1 cellular context compared by ENCODE assay signal in the genomic region with DNA sequence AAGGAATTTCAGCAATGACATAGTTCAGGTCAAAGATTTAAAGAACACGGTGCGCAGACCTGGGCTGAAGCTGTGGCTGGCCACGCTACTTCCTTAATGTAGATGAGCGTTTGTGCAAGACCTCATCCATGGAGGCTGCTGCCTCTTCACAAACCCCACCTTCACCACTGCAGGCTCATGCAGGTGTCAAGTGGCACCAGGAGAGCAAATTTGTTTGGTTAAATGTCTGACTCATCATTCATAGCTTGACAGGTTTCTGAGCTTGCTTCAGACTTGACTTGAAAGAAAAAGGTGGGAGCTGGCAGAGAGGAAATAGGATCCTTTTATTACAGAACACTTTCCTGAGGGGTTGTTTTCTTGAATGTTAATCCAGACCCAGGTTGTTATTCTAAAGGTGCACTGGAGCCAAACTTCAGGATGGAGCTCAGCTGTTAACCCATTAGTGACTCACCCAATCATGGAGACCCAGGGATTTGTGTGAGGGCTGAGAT.
TF ChIP-seq lines count a peak whose summit lies in the region.

No MANE protein-coding gene starts in this region.

TF ChIP-seq in HCT116, 20 proteins besides CTCF, POLR2A, EP300 and RAD21 (continued from another document):
- TF ChIP-seq, protein P1, sequence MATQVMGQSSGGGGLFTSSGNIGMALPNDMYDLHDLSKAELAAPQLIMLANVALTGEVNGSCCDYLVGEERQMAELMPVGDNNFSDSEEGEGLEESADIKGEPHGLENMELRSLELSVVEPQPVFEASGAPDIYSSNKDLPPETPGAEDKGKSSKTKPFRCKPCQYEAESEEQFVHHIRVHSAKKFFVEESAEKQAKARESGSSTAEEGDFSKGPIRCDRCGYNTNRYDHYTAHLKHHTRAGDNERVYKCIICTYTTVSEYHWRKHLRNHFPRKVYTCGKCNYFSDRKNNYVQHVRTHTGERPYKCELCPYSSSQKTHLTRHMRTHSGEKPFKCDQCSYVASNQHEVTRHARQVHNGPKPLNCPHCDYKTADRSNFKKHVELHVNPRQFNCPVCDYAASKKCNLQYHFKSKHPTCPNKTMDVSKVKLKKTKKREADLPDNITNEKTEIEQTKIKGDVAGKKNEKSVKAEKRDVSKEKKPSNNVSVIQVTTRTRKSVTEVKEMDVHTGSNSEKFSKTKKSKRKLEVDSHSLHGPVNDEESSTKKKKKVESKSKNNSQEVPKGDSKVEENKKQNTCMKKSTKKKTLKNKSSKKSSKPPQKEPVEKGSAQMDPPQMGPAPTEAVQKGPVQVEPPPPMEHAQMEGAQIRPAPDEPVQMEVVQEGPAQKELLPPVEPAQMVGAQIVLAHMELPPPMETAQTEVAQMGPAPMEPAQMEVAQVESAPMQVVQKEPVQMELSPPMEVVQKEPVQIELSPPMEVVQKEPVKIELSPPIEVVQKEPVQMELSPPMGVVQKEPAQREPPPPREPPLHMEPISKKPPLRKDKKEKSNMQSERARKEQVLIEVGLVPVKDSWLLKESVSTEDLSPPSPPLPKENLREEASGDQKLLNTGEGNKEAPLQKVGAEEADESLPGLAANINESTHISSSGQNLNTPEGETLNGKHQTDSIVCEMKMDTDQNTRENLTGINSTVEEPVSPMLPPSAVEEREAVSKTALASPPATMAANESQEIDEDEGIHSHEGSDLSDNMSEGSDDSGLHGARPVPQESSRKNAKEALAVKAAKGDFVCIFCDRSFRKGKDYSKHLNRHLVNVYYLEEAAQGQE (IDR thresholded peaks at IDR 0.05; ENCODE audit: low read depth) = no peak
- TF ChIP-seq EGR1 (IDR thresholded peaks at IDR 0.05; ENCODE audit: low read depth) = no peak
- TF ChIP-seq ELF1 (IDR thresholded peaks at IDR 0.05; ENCODE audit: borderline replicate concordance, low read depth) = no peak
- TF ChIP-seq, protein P2, sequence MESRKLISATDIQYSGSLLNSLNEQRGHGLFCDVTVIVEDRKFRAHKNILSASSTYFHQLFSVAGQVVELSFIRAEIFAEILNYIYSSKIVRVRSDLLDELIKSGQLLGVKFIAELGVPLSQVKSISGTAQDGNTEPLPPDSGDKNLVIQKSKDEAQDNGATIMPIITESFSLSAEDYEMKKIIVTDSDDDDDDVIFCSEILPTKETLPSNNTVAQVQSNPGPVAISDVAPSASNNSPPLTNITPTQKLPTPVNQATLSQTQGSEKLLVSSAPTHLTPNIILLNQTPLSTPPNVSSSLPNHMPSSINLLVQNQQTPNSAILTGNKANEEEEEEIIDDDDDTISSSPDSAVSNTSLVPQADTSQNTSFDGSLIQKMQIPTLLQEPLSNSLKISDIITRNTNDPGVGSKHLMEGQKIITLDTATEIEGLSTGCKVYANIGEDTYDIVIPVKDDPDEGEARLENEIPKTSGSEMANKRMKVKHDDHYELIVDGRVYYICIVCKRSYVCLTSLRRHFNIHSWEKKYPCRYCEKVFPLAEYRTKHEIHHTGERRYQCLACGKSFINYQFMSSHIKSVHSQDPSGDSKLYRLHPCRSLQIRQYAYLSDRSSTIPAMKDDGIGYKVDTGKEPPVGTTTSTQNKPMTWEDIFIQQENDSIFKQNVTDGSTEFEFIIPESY (IDR thresholded peaks at IDR 0.05; ENCODE audit: extremely low read depth, insufficient replicate concordance, low read length) = no peak
- TF ChIP-seq ZFX (IDR thresholded peaks at IDR 0.05) = no peak
- no peak for TF ChIP-seq YY1 (IDR thresholded peaks at IDR 0.05; ENCODE audit: extremely low read depth, insufficient replicate concordance, low read depth, low read length)
- TF ChIP-seq, protein P3, sequence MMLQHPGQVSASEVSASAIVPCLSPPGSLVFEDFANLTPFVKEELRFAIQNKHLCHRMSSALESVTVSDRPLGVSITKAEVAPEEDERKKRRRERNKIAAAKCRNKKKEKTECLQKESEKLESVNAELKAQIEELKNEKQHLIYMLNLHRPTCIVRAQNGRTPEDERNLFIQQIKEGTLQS (IDR thresholded peaks at IDR 0.05) = no peak
- TF ChIP-seq SP1 (IDR thresholded peaks at IDR 0.05; ENCODE audit: low read depth) = peak; percentile 43
- no peak for TF ChIP-seq TCF7L2 (IDR thresholded peaks at IDR 0.05; ENCODE audit: borderline replicate concordance, extremely low read depth, insufficient read depth, insufficient read length)
- TF ChIP-seq FOSL1 (IDR thresholded peaks at IDR 0.05; ENCODE audit: low read depth) = peak; percentile 30; the same call in 1 of the 2 replicates
